Comparison of ENCODE assay signal across 17 cellular contexts in the genomic region with DNA sequence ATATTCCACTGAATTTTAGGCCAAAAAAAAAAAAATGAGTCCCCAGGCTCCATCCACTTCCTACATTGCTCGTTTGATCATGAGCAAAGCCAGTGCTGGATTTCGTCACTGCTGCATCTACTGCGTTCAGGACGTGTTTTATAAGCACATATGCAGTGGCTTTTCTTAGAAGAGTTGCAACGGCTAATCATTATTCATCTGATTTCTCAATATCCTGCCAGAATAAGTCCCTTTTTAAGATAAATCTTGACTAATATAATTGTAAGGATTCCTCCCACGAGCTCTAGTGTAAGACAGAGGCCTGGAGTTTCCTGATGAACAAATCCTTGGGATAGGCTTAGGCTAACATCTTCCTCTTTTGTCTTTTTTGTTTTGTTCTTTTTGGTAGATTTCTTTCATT. TPM values are rescaled to one million over a fixed set of nuclear protein-coding genes. Genes with fewer than 3 reads are reported as not detected.
DNase-seq lines count a peak whose midpoint lies in the region; ATAC-seq and TF ChIP-seq lines count a peak whose summit lies in the region.
"Had no signal": no experiment of that assay in that cellular context is flagged by ENCODE, and none has a peak within 500 bp of the region (broad histone marks: within the 10 kb centered on the region; RNA-seq: fewer than 3 reads in every experiment).

No MANE protein-coding gene starts in this region.

- H3K4me2 ChIP-seq in SK-N-SH = no peak overlapping the region

- H3K9me3 ChIP-seq in SK-N-SH = no peaks in the 10 kb centered on the region
- H3K9me3 ChIP-seq in adrenal gland (replicated peaks in 1 of 3) = no peaks in the 10 kb centered on the region
- H3K9me3 ChIP-seq in uterus = no peaks in the 10 kb centered on the region

- no peaks in the 10 kb centered on the region for H4K20me1 ChIP-seq in SK-N-SH (ENCODE audit: insufficient read depth)

- no peak for ATAC-seq in SK-N-SH treated with all-trans-retinoic acid at 6 μM for 48 hours
- no peak for ATAC-seq in stimulated activated naive CD8-positive, alpha-beta T cell treated with anti-CD3 and anti-CD28 coated beads, Interleukin-15, Interleukin-2, amounts not matched to agents 100 U/mL and 50 U/mL, for 24 hours
- ATAC-seq: activated CD4-positive, alpha-beta T cell treated with anti-CD3 and anti-CD28 coated beads for 36 hours; stimulated activated naive CD8-positive, alpha-beta T cell treated with anti-CD3 and anti-CD28 coated beads, Interleukin-15, amount 100 ng/mL, for 72 hours had no signal

- CTCF ChIA-PET in SK-N-SH (lab: Yijun Ruan, JAX) = interaction anchor here (1.3 to 1.9 kb wide), 2 partner anchors 8 to 45 kb away, joined by 3 to 7 read pairs; no protein-coding TSS in a partner anchor

- no peak overlapping the region for H3K9ac ChIP-seq in SK-N-SH

- intact Hi-C loops in adrenal gland (cut with DNase I) = no loop called here
- intact Hi-C loops in uterus (cut with DNase I; ENCODE audit: low total_unique reads) = no loop called here

- DNase-seq in SK-N-SH (no peak), adrenal gland (peak in 4 of 7 donors; percentile 18 to 80 (median 36)), mucosa of gallbladder (ENCODE audit: low spot score) (peak; percentile 48), uterus (peak; percentile 65 to 77), occipital lobe (lab: John Stamatoyannopoulos, UW) (no peak), NCI-H2081 treated with DMSO at 0.1 percent for 48 hours (lab: John Stamatoyannopoulos, UW) (no peak)
- no peak for DNase-seq in stimulated activated naive CD8-positive, alpha-beta T cell treated with anti-CD3 and anti-CD28 coated beads, Interleukin-15, Interleukin-2, amounts not matched to agents 100 U/mL and 50 U/mL, for 24 hours
- DNase-seq: activated CD4-positive, alpha-beta T cell treated with anti-CD3 and anti-CD28 coated beads for 36 hours; activated naive CD4-positive, alpha-beta T cell treated with anti-CD3 and anti-CD28 coated beads, Interleukin-2, amount 50 U/mL, for 16 hours; CD4-positive, alpha-beta T cell; effector memory CD4-positive, alpha-beta T cell; NCI-H187; NCI-H69; stimulated activated naive CD8-positive, alpha-beta T cell treated with anti-CD3 and anti-CD28 coated beads, Interleukin-15, amount 100 ng/mL, for 72 hours had no signal

- H3K79me2 ChIP-seq in SK-N-SH (ENCODE audit: insufficient read depth) = no peaks in the 10 kb centered on the region

- no peak for TF ChIP-seq CTCF in SK-N-SH (IDR thresholded peaks at IDR 0.05)
- TF ChIP-seq CTCF in adrenal gland (IDR thresholded peaks at IDR 0.05) = no peak
- TF ChIP-seq CTCF in uterus (IDR thresholded peaks at IDR 0.05) = no peak

- no peak for TF ChIP-seq RAD21 in SK-N-SH (IDR thresholded peaks at IDR 0.05; ENCODE audit: low read length)

- H3K4me1 ChIP-seq in SK-N-SH (ENCODE audit: control insufficient read depth in 1 of 2, insufficient read depth in 2 of 2, low read depth in 1 of 2, low read length in 1 of 2) (peaks cover 0 to 28% of the 10 kb centered on the region in 2 experiments; a peak in 2 of 4 replicates), adrenal gland (replicated peaks in 1 of 2) (peaks cover 0 to 19% of the 10 kb centered on the region in 2 donors), uterus (no peaks in the 10 kb centered on the region)

- no peak overlapping the region for H3K4me3 ChIP-seq in SK-N-SH (ENCODE audit: low read depth in 2 of 2, low read length in 1 of 2)
- no peak overlapping the region for H3K4me3 ChIP-seq in adrenal gland
- H3K4me3 ChIP-seq in uterus = no peak overlapping the region
- H3K4me3 ChIP-seq: cardiac muscle cell had no signal

- POLR2A ChIA-PET in SK-N-SH (lab: Yijun Ruan, JAX) = no interaction called here

- H3F3A ChIP-seq in SK-N-SH (replicated peaks; ENCODE audit: insufficient read depth) = peaks cover 4% of the 10 kb centered on the region

- no peak for TF ChIP-seq POLR2A in adrenal gland (IDR thresholded peaks at IDR 0.05)
- no peak for TF ChIP-seq POLR2A in uterus (IDR thresholded peaks at IDR 0.05)

- TF ChIP-seq EP300 in SK-N-SH (IDR thresholded peaks at IDR 0.05; ENCODE audit: borderline replicate concordance in 1 of 2, low read depth in 1 of 2, low read length in 1 of 2) = no peak

- no peak overlapping the region for H2AFZ ChIP-seq in SK-N-SH (ENCODE audit: low read depth)

- WGBS in SK-N-SH (ENCODE audit: low lambda C conversion rate) = 61% methylated on average over 6 of the region's 6 CpGs
- WGBS in adrenal gland, 4 donors = 60 to 68% (median 64%) methylated on average over 6 of the region's 6 CpGs

- no peaks in the 10 kb centered on the region for H3K27me3 ChIP-seq in SK-N-SH (ENCODE audit: insufficient read depth)
- no peaks in the 10 kb centered on the region for H3K27me3 ChIP-seq in adrenal gland
- H3K27me3 ChIP-seq in uterus = no peaks in the 10 kb centered on the region
- H3K27me3 ChIP-seq: cardiac muscle cell had no signal

- H3K27ac ChIP-seq in SK-N-SH (ENCODE audit: low read depth in 2 of 2, low read length in 1 of 2) (no peak overlapping the region), adrenal gland (peak overlapping the region in 1 of 5 donors; percentile 74), uterus (peak overlapping the region in 1 of 2 donors; percentile 59)
- H3K27ac ChIP-seq: 22Rv1, cardiac muscle cell had no signal

- no peaks in the 10 kb centered on the region for H3K36me3 ChIP-seq in SK-N-SH (replicated peaks in 1 of 2; ENCODE audit: control insufficient read depth in 1 of 2, insufficient read depth in 2 of 2, low read length in 1 of 2)
- H3K36me3 ChIP-seq in adrenal gland (replicated peaks in 1 of 2) = no peaks in the 10 kb centered on the region
- no peaks in the 10 kb centered on the region for H3K36me3 ChIP-seq in uterus
- H3K36me3 ChIP-seq: cardiac muscle cell had no signal

- no peaks in the 10 kb centered on the region for H3K9me2 ChIP-seq in SK-N-SH

TF ChIP-seq in SK-N-SH treated with all-trans-retinoic acid at 6 μM for 48 hours, 23 proteins besides CTCF, POLR2A, EP300 and RAD21:
- TF ChIP-seq ZFP30 (CRISPR knock-in tag; IDR thresholded peaks at IDR 0.05) = no peak
- no peak for TF ChIP-seq ZNF70 (CRISPR knock-in tag; IDR thresholded peaks at IDR 0.05)
- TF ChIP-seq ESRRG (CRISPR knock-in tag; IDR thresholded peaks at IDR 0.05) = no peak
- no peak for TF ChIP-seq BACH2 (CRISPR knock-in tag; IDR thresholded peaks at IDR 0.05; ENCODE audit: borderline replicate concordance)
- peak; percentile 34; the same call in 1 of the 2 replicates for TF ChIP-seq ISL1 (CRISPR knock-in tag; IDR thresholded peaks at IDR 0.05)

TF ChIP-seq in SK-N-SH, 30 proteins besides CTCF, POLR2A, EP300 and RAD21 (continues in another document):
- TF ChIP-seq, protein P1, sequence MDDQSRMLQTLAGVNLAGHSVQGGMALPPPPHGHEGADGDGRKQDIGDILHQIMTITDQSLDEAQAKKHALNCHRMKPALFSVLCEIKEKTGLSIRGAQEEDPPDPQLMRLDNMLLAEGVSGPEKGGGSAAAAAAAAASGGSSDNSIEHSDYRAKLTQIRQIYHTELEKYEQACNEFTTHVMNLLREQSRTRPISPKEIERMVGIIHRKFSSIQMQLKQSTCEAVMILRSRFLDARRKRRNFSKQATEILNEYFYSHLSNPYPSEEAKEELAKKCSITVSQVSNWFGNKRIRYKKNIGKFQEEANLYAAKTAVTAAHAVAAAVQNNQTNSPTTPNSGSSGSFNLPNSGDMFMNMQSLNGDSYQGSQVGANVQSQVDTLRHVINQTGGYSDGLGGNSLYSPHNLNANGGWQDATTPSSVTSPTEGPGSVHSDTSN (IDR thresholded peaks at IDR 0.05) = no peak
- TF ChIP-seq NRF1 (IDR thresholded peaks at IDR 0.05; ENCODE audit: low read depth, low read length) (no peak), EZH2phosphoT487 (IDR thresholded peaks at IDR 0.05; ENCODE audit: borderline replicate concordance, low read depth) (no peak), POLR2AphosphoS5 (IDR thresholded peaks at IDR 0.05; ENCODE audit: low read depth, low read length) (no peak), SIN3A (IDR thresholded peaks at IDR 0.05; ENCODE audit: borderline replicate concordance, low read depth, low read length) (no peak), TAF1 (IDR thresholded peaks at IDR 0.05; ENCODE audit: borderline replicate concordance, low read depth, low read length) (no peak), YY1 (IDR thresholded peaks at IDR 0.05; ENCODE audit: low read depth) (no peak), TCF12 (IDR thresholded peaks at IDR 0.05) (no peak), MEF2A (IDR thresholded peaks at IDR 0.05; ENCODE audit: borderline replicate concordance, low read depth) (no peak), GATA2 (CRISPR knock-in tag; IDR thresholded peaks at IDR 0.05) (no peak), FOXJ3 (CRISPR knock-in tag; IDR thresholded peaks at IDR 0.05) (no peak), FOXM1 (IDR thresholded peaks at IDR 0.05; ENCODE audit: low read depth) (no peak), RFX5 (IDR thresholded peaks at IDR 0.05; ENCODE audit: low read length) (no peak)
- TF ChIP-seq, protein P2, sequence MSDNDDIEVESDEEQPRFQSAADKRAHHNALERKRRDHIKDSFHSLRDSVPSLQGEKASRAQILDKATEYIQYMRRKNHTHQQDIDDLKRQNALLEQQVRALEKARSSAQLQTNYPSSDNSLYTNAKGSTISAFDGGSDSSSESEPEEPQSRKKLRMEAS (IDR thresholded peaks at IDR 0.05; ENCODE audit: low read depth) = no peak
- TF ChIP-seq, protein P3, sequence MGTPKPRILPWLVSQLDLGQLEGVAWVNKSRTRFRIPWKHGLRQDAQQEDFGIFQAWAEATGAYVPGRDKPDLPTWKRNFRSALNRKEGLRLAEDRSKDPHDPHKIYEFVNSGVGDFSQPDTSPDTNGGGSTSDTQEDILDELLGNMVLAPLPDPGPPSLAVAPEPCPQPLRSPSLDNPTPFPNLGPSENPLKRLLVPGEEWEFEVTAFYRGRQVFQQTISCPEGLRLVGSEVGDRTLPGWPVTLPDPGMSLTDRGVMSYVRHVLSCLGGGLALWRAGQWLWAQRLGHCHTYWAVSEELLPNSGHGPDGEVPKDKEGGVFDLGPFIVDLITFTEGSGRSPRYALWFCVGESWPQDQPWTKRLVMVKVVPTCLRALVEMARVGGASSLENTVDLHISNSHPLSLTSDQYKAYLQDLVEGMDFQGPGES (IDR thresholded peaks at IDR 0.05; ENCODE audit: low read depth, low read length) = no peak

RNA-seq across cellular contexts. Expression of a gene that starts 19.5 kb away (rescaled TPM):
- 1.5 and 2.0 TPM in 2 replicates for polyA plus RNA-seq in SK-N-SH (2012; rRNA removed)
- polyA plus RNA-seq in SK-N-SH (2012; cell fraction: cytosol; rRNA removed) = 1.3 and 1.6 TPM in 2 replicates
- 1.0 and 1.5 TPM in 2 replicates for polyA plus RNA-seq in SK-N-SH (2012; cell fraction: nucleus; rRNA removed)
- total RNA-seq in adrenal gland = 10 to 100 TPM in 1 of 8 donors, 1 to 10 TPM in 7; 1.9 to 11.7 (median 3.9) TPM
- polyA plus RNA-seq in adrenal gland = 1 to 10 TPM; 1.2 to 3.0 (median 2.8) TPM
- total RNA-seq in mucosa of gallbladder = 4.3 TPM
- total RNA-seq in uterus = 1 to 10 TPM; 2.1 to 7.2 (median 5.2) TPM
- total RNA-seq in occipital lobe = 13.7 TPM
- total RNA-seq: CD4-positive, alpha-beta T cell had no signal

Comparison
In these comparisons a context has a peak if more than half of its experiments do, and no peak if none do; other contexts are left out.
1. DNase-seq: peak in adrenal gland (4 of 7), mucosa of gallbladder (single experiment) and uterus (2 of 2); none in SK-N-SH (single experiment), stimulated activated naive CD8-positive, alpha-beta T cell treated with anti-CD3 and anti-CD28 coated beads, Interleukin-15, Interleukin-2, amounts not matched to agents 100 U/mL and 50 U/mL, for 24 hours (single experiment), occipital lobe (single experiment) and NCI-H2081 treated with DMSO at 0.1 percent for 48 hours (single experiment).